ENCODE assay signal across 8 cellular contexts in the genomic region with DNA sequence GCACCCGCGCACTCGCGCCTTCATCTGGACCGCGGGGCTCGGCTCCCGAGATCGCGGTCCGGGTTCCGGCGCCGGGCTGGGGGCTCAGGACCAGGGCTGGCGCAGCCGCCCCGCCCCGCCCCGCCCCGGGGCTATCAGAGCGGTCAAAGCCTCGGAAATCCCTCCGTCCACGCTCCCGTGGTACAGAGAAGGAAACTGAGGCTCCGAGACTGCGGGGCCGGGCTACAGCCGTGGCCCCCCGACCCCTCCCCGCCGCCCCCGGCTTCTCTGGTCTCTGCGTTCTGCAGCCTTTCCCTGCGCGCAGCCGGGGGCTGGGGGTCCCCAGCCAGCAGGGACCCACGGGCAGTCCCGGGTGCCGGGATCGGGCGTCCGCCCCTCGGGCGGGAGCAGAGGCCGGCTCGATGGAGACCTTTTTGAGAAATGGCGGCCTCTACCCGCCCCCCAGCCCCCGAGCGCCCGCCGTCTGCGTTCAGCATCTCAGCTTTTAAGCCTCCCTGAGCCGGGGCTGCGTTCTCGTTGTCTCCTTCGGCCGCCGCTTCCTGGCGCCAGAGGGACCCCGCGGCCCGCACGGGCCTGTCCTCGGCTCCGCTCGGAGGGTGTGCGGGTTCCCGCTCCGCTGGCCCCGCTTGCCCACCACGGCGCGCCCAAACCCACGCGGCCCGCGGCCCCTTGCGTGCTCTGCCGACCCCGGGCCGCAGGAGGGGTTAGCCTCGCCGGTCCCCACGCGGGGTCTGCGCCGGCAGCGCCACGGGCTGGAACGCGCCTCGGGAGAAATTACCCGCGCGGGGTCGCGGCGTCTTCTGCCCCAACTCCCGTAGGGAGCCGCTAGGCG. TPM values are rescaled to one million over a fixed set of nuclear protein-coding genes. Genes with fewer than 3 reads are reported as not detected.
DNase-seq lines count a peak whose midpoint lies in the region; ATAC-seq and TF ChIP-seq lines count a peak whose summit lies in the region.

No MANE protein-coding gene starts in this region.

- ATAC-seq in GM18858 (IDR thresholded peaks at IDR 0.05; ENCODE audit: unreplicated experiment) = no peak

- no peaks in the 10 kb centered on the region for H3K9me3 ChIP-seq in stomach smooth muscle (ENCODE audit: control insufficient read depth in 2 of 2, low read length in 2 of 2)

- H3K27ac ChIP-seq in stomach smooth muscle (ENCODE audit: low read length) = no peak overlapping the region

- peak; percentile 71 for DNase-seq in G401 (ENCODE audit: low spot score)
- DNase-seq in NCI-H510A (lab: John Stamatoyannopoulos, UW) = peak; percentile 55
- peak; percentile 36 for DNase-seq in astrocyte of the spinal cord (ENCODE audit: low read depth, low spot score)
- peak; percentile 23 for DNase-seq in kidney tubule cell (ENCODE audit: low spot score)
- no peak for DNase-seq in NCI-H187 (lab: John Stamatoyannopoulos, UW)
- DNase-seq in NCI-H2081 treated with DMSO at 0.1 percent for 48 hours (lab: John Stamatoyannopoulos, UW) = no peak

- H3K4me3 ChIP-seq in astrocyte of the spinal cord (ENCODE audit: low read depth, low read length) (no peak overlapping the region), stomach smooth muscle (ENCODE audit: low read length in 2 of 2) (peak overlapping the region; percentile 25 to 66)

- peaks cover under 1 to 6% of the 10 kb centered on the region in 2 donors for H3K36me3 ChIP-seq in stomach smooth muscle (ENCODE audit: control insufficient read depth in 2 of 2, insufficient read depth in 2 of 2, low read length in 2 of 2)

- no peak overlapping the region for H3K9ac ChIP-seq in stomach smooth muscle (ENCODE audit: low read length in 2 of 2)

- TF ChIP-seq CTCF in astrocyte of the spinal cord (IDR thresholded peaks at IDR 0.05; ENCODE audit: low read depth, low read length) = peak; percentile 69

- in situ Hi-C loops in G401 (cut with HindIII; ENCODE audit: low sequenced_read_pairs) = no loop called here
- in situ Hi-C loops in astrocyte of the spinal cord (cut with HindIII; ENCODE audit: low sequenced_read_pairs) = no loop called here

- peaks cover 46% of the 10 kb centered on the region for H3K4me1 ChIP-seq in stomach smooth muscle (ENCODE audit: control insufficient read depth, insufficient read depth, low read length)

- peaks cover 44 to 54% of the 10 kb centered on the region in 2 donors for H3K27me3 ChIP-seq in stomach smooth muscle (ENCODE audit: control insufficient read depth in 1 of 2, insufficient read depth in 2 of 2, low read length in 2 of 2)

RNA-seq across cellular contexts. Expression of gene NPTX1, which starts 1.5 kb away (rescaled TPM):
- 0.07 and 0.12 TPM in 2 replicates for total RNA-seq in G401 (2014; rRNA removed; shearing (Covaris generic))

Comparison
In these comparisons a context has a peak if more than half of its experiments do, and no peak if none do; other contexts are left out.
1. DNase-seq: peak in G401 (single experiment), NCI-H510A (single experiment), astrocyte of the spinal cord (single experiment) and kidney tubule cell (single experiment); none in NCI-H187 (0 of 2) and NCI-H2081 treated with DMSO at 0.1 percent for 48 hours (single experiment).